2 cellular contexts compared by ENCODE assay signal in genomic region chr5:90056911-90057705, GRCh38.
TF ChIP-seq lines count a peak whose summit lies in the region.

No MANE protein-coding gene starts in this region.

TF ChIP-seq in GM23338, 12 proteins besides CTCF, POLR2A, EP300 and RAD21 (continued from another document):
- TF ChIP-seq ETS1 (IDR thresholded peaks at IDR 0.05) (no peak), EZH2 (IDR thresholded peaks at IDR 0.05; ENCODE audit: low read depth, unreplicated experiment) (no peak), JUNB (IDR thresholded peaks at IDR 0.05; ENCODE audit: unreplicated experiment) (no peak), REST (IDR thresholded peaks at IDR 0.05; ENCODE audit: unreplicated experiment) (no peak), CREB1 (CRISPR knock-in tag; IDR thresholded peaks at IDR 0.05; ENCODE audit: low read depth) (no peak), POLR2AphosphoS5 (IDR thresholded peaks at IDR 0.05; ENCODE audit: low read depth) (no peak), STAT1 (IDR thresholded peaks at IDR 0.05; ENCODE audit: unreplicated experiment) (no peak), ZNF331 (CRISPR knock-in tag; IDR thresholded peaks at IDR 0.05; ENCODE audit: low read depth) (no peak), ZNF462 (CRISPR knock-in tag; IDR thresholded peaks at IDR 0.05) (no peak), ZNF114 (CRISPR knock-in tag; IDR thresholded peaks at IDR 0.05) (no peak)

TF ChIP-seq in SK-N-SH, 30 proteins besides CTCF, POLR2A, EP300 and RAD21:
- TF ChIP-seq IRF3 (IDR thresholded peaks at IDR 0.05; ENCODE audit: low read depth, low read length) = no peak
- TF ChIP-seq RFX5 (IDR thresholded peaks at IDR 0.05; ENCODE audit: low read length) = no peak
- TF ChIP-seq TCF12 (IDR thresholded peaks at IDR 0.05) = no peak
